17 cellular contexts compared by ENCODE assay signal in the genomic region with DNA sequence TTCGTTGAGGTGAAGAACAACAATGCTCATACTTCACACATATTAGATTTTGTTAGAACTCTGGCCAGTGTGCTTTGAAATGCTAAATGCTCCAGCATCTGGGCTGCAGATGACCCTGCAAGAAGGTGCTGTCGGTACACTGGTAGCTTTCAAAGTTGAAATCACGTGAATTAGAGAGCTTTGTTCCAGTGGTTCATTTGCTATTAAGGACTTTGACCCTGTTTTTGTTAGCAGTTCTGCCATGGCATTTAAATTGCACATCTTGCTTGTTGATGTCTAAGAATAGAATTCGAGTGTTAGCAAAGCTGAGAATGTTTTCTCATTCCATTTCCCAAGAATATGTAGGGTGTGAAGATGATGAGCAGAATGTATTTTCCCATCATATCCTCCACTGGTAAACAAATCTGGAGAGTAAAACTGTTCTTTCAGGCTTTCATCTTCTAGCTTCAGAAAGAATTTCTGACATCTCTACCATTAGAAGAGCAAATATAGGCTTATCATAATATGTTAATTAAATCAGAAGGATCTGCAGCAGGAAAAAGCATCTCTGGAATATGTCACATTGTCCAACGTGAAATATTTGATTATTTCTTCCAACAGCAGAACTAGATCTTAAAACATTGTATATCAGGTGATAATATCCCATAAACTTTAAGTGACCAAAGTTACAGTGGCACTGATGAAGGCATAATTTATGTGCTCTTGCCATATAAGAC.
"Had no signal": no experiment of that assay in that cellular context is flagged by ENCODE, and none has a peak within 500 bp of the region (broad histone marks: within the 10 kb centered on the region; RNA-seq: fewer than 3 reads in every experiment).

No MANE protein-coding gene starts in this region.

- H3K9me3 ChIP-seq: SJCRH30, testis had no signal

- H3K27ac ChIP-seq: coronary artery, SJCRH30, testis had no signal

- H3K36me3 ChIP-seq: SJCRH30 had no signal

- H3K27ac Mint-ChIP-seq: activated CD8-positive, alpha-beta T cell treated with anti-CD3 and anti-CD28 coated beads, Interleukin-2, amount 10 ng/mL, durations not matched to agents 7 days and 5 days; activated naive CD8-positive, alpha-beta T cell treated with anti-CD3 and anti-CD28 coated beads, Interleukin-2, amount 50 U/mL, for 24 hours; naive B cell; stimulated activated naive CD8-positive, alpha-beta T cell treated with anti-CD3 and anti-CD28 coated beads, Interleukin-15, Interleukin-2, amounts not matched to agents 100 ng/mL and 50 ng/mL, for 24 hours; T-cell had no signal

- H3K4me1 Mint-ChIP-seq: activated naive CD8-positive, alpha-beta T cell treated with anti-CD3 and anti-CD28 coated beads, Interleukin-2, amount 50 U/mL, for 24 hours; naive B cell; T-cell had no signal

- ATAC-seq: activated CD8-positive, alpha-beta T cell treated with anti-CD3 and anti-CD28 coated beads, Interleukin-2, amount 10 ng/mL, durations not matched to agents 7 days and 5 days; activated naive CD8-positive, alpha-beta T cell treated with anti-CD3 and anti-CD28 coated beads, Interleukin-2, amount 50 U/mL, for 24 hours; sciatic nerve; T-cell had no signal

- DNase-seq: activated CD4-positive, alpha-beta T cell treated with anti-CD3 and anti-CD28 coated beads for 4 hours; activated CD8-positive, alpha-beta memory T cell treated with anti-CD3 and anti-CD28 coated beads, Interleukin-2, amount 50 U/mL, for 48 hours; activated CD8-positive, alpha-beta T cell treated with anti-CD3 and anti-CD28 coated beads, Interleukin-2, amount 10 ng/mL, durations not matched to agents 7 days and 5 days; activated naive CD8-positive, alpha-beta T cell treated with anti-CD3 and anti-CD28 coated beads, Interleukin-2, amount 50 U/mL, for 24 hours; caudate nucleus; effector memory CD4-positive, alpha-beta T cell; islet precursor cell; naive B cell; posterior cingulate gyrus; SJCRH30; stimulated activated CD4-positive, alpha-beta T cell treated with anti-CD3 and anti-CD28 coated beads, Interleukin-2, amount 100 ng/mL, for 48 hours; T-cell; T1000; testis had no signal

- H3K4me1 ChIP-seq: testis had no signal

- H3K4me3 ChIP-seq: coronary artery, SJCRH30, testis had no signal

- H3K27me3 Mint-ChIP-seq: activated naive CD8-positive, alpha-beta T cell treated with anti-CD3 and anti-CD28 coated beads, Interleukin-2, amount 50 U/mL, for 24 hours; naive B cell; stimulated activated naive CD8-positive, alpha-beta T cell treated with anti-CD3 and anti-CD28 coated beads, Interleukin-15, Interleukin-2, amounts not matched to agents 100 ng/mL and 50 ng/mL, for 24 hours; T-cell had no signal

- H3K4me3 Mint-ChIP-seq: activated CD8-positive, alpha-beta T cell treated with anti-CD3 and anti-CD28 coated beads, Interleukin-2, amount 10 ng/mL, durations not matched to agents 7 days and 5 days; activated naive CD8-positive, alpha-beta T cell treated with anti-CD3 and anti-CD28 coated beads, Interleukin-2, amount 50 U/mL, for 24 hours; naive B cell; stimulated activated naive CD8-positive, alpha-beta T cell treated with anti-CD3 and anti-CD28 coated beads, Interleukin-15, Interleukin-2, amounts not matched to agents 100 ng/mL and 50 ng/mL, for 24 hours; T-cell had no signal

- H3K36me3 Mint-ChIP-seq: naive B cell, T-cell had no signal

- H3K27me3 ChIP-seq: SJCRH30, testis had no signal

- H3K9me3 Mint-ChIP-seq: activated naive CD8-positive, alpha-beta T cell treated with anti-CD3 and anti-CD28 coated beads, Interleukin-2, amount 50 U/mL, for 24 hours; stimulated activated naive CD8-positive, alpha-beta T cell treated with anti-CD3 and anti-CD28 coated beads, Interleukin-15, Interleukin-2, amounts not matched to agents 100 ng/mL and 50 ng/mL, for 24 hours had no signal
